Comparison of ENCODE assay signal across 12 cellular contexts in genomic region chr20:49687595-49688567, GRCh38. TPM values are rescaled to one million over a fixed set of nuclear protein-coding genes. Genes with fewer than 3 reads are reported as not detected.
DNase-seq lines count a peak whose midpoint lies in the region; ATAC-seq, FAIRE-seq and TF ChIP-seq lines count a peak whose summit lies in the region.
"Had no signal": no experiment of that assay in that cellular context is flagged by ENCODE, and none has a peak within 500 bp of the region (broad histone marks: within the 10 kb centered on the region; RNA-seq: fewer than 3 reads in every experiment).

No MANE protein-coding gene starts in this region.

- no peak for TF ChIP-seq POLR2A in K562 (conservative IDR thresholded peaks at IDR 0.05)

- peak; percentile 77 for FAIRE-seq in K562 (lab: Jason Lieb, UNC)
- FAIRE-seq: endothelial cell of umbilical vein had no signal

- no peaks in the 10 kb centered on the region for H3K9me3 Mint-ChIP-seq in activated T-helper 2 cell treated with anti-CD3 and anti-CD28 coated beads, Interferon-gamma antibody, Interleukin-2, Interleukin-4, amounts not matched to agents 10 μg/mL and 5 μg/mL and 100 μg/mL, durations not matched to agents 14 hours and 24 hours and 36 hours
- H3K9me3 Mint-ChIP-seq in T-cell: no peaks in the 10 kb centered on the region
- H3K9me3 Mint-ChIP-seq: activated naive CD8-positive, alpha-beta T cell treated with anti-CD3 and anti-CD28 coated beads for 36 hours had no signal

- no peaks in the 10 kb centered on the region for H3K9me3 ChIP-seq in A673 (ENCODE audit: low read depth, low read length, poor library complexity, severe bottlenecking)
- no peaks in the 10 kb centered on the region for H3K9me3 ChIP-seq in K562 (replicated peaks; ENCODE audit: control insufficient read depth, insufficient read depth, low read depth, low read length)
- H3K9me3 ChIP-seq in mesodermal cell (ENCODE audit: control insufficient read depth, low read length): no peaks in the 10 kb centered on the region

- H3K4me3 ChIP-seq in A673 (ENCODE audit: low read depth, low read length, poor library complexity, severe bottlenecking) (no peak overlapping the region), K562 (no peak overlapping the region), mesodermal cell (ENCODE audit: extremely low read depth, insufficient read depth, low read length, poor library complexity, severe bottlenecking) (no peak overlapping the region)

- H3K27ac Mint-ChIP-seq in activated T-helper 2 cell treated with anti-CD3 and anti-CD28 coated beads, Interferon-gamma antibody, Interleukin-2, Interleukin-4, amounts not matched to agents 10 μg/mL and 5 μg/mL and 100 μg/mL, durations not matched to agents 14 hours and 24 hours and 36 hours: no peak overlapping the region
- H3K27ac Mint-ChIP-seq in T-cell: no peak overlapping the region
- H3K27ac Mint-ChIP-seq: activated naive CD8-positive, alpha-beta T cell treated with anti-CD3 and anti-CD28 coated beads for 36 hours had no signal

- in situ Hi-C loops in K562 (cut with MboI): no loop called here

- CTCF ChIA-PET in A673 (lab: Charles Lee) (no interaction called here), K562 (lab: Yijun Ruan, JAX; ENCODE audit: low intra/inter-chr PET ratio) (interaction anchor here (0.7 kb wide), 1 partner anchor 845 kb away, joined by 3 read pairs; no protein-coding TSS in a partner anchor), T-cell (lab: Charles Lee) (no interaction called here)

- BruUV-seq in A673 (replicated peaks; lab: Mats Ljungman, UMichigan): no TSS peak
- BruUV-seq in K562 (replicated peaks; lab: Mats Ljungman, UMichigan): no TSS peak

- no peak for TF ChIP-seq CTCF in A673 (conservative IDR thresholded peaks at IDR 0.05; ENCODE audit: low read depth, low read length)
- no peak for TF ChIP-seq CTCF in K562 (IDR thresholded peaks at IDR 0.05 in 2 of 3, conservative IDR thresholded peaks at IDR 0.05 in 1 of 3; ENCODE audit: insufficient read depth in 2 of 3, low read depth in 1 of 3, low read length in 3 of 3)

- H3K4me2 ChIP-seq in K562 (ENCODE audit: insufficient read depth, low read length): peak overlapping the region; percentile 50; the same call in 1 of the 2 replicates

- H3K27me3 Mint-ChIP-seq in activated T-helper 2 cell treated with anti-CD3 and anti-CD28 coated beads, Interferon-gamma antibody, Interleukin-2, Interleukin-4, amounts not matched to agents 10 μg/mL and 5 μg/mL and 100 μg/mL, durations not matched to agents 14 hours and 24 hours and 36 hours (ENCODE audit: low read depth): no peaks in the 10 kb centered on the region
- H3K27me3 Mint-ChIP-seq in T-cell: no peaks in the 10 kb centered on the region
- H3K27me3 Mint-ChIP-seq: activated naive CD8-positive, alpha-beta T cell treated with anti-CD3 and anti-CD28 coated beads for 36 hours had no signal

- 21% methylated on average over 4 of the region's 4 CpGs for WGBS in K562 (ENCODE audit: insufficient coverage, low coverage, missing lambda C conversion rate)
- WGBS in mesodermal cell (ENCODE audit: insufficient coverage in 2 of 2), 2 experiments: 49 to 66% methylated on average over 3 of the region's 4 CpGs

- intact Hi-C loops in A673 (cut with micrococcal nuclease; ENCODE audit: unreplicated experiment) (no loop called here), K562 (cut with micrococcal nuclease) (no loop called here)
- intact Hi-C loops in activated T-helper 2 cell treated with anti-CD3 and anti-CD28 coated beads, Interferon-gamma antibody, Interleukin-2, Interleukin-4, amounts not matched to agents 10 μg/mL and 5 μg/mL and 100 μg/mL, durations not matched to agents 14 hours and 24 hours and 36 hours (cut with micrococcal nuclease): no loop called here

- no peak overlapping the region for H3K4me3 Mint-ChIP-seq in activated T-helper 2 cell treated with anti-CD3 and anti-CD28 coated beads, Interferon-gamma antibody, Interleukin-2, Interleukin-4, amounts not matched to agents 10 μg/mL and 5 μg/mL and 100 μg/mL, durations not matched to agents 14 hours and 24 hours and 36 hours (ENCODE audit: low read depth)
- no peak overlapping the region for H3K4me3 Mint-ChIP-seq in T-cell
- H3K4me3 Mint-ChIP-seq: activated naive CD8-positive, alpha-beta T cell treated with anti-CD3 and anti-CD28 coated beads for 36 hours had no signal

- H3K9me1 ChIP-seq in K562 (ENCODE audit: control insufficient read depth, insufficient read depth, low read length): no peaks in the 10 kb centered on the region

- peaks cover 96% of the 10 kb centered on the region for H3K79me2 ChIP-seq in K562 (ENCODE audit: control insufficient read depth, insufficient read depth, low read length)

- no peak overlapping the region for H2AFZ ChIP-seq in K562 (ENCODE audit: low read depth, low read length)

- ATAC-seq in HG03354 (IDR thresholded peaks at IDR 0.05; ENCODE audit: poor library complexity, severe bottlenecking, unreplicated experiment): peak; percentile 51
- ATAC-seq in K562: peak; percentile 74
- no peak for ATAC-seq in T-cell (replicated peaks in 1 of 4)
- no peak for ATAC-seq in HG02759 (IDR thresholded peaks at IDR 0.05; ENCODE audit: unreplicated experiment)

- peak overlapping the region in 1 of 2 experiments; percentile 15; a peak in 1 of 4 replicates for H3K9ac ChIP-seq in K562 (ENCODE audit: insufficient read depth in 1 of 2, low read depth in 2 of 2, low read length in 2 of 2)

- DNase-seq in A673 (ENCODE audit: low spot score): no peak
- peak; percentile 22 to 83 (median 42) for DNase-seq in K562 (ENCODE audit: extremely low read depth in 1 of 4, low spot score in 3 of 4)
- DNase-seq in activated T-helper 2 cell treated with anti-CD3 and anti-CD28 coated beads, Interferon-gamma antibody, Interleukin-2, Interleukin-4, amounts not matched to agents 10 μg/mL and 5 μg/mL and 100 μg/mL, durations not matched to agents 14 hours and 24 hours and 36 hours (ENCODE audit: low spot score): no peak
- DNase-seq in T-cell: no peak
- no peak for DNase-seq in stimulated activated CD4-positive, alpha-beta T cell treated with anti-CD3 and anti-CD28 coated beads, Interleukin-15, amount 100 ng/mL, for 24 hours
- DNase-seq: activated naive CD8-positive, alpha-beta T cell treated with anti-CD3 and anti-CD28 coated beads for 36 hours; NCI-H2171; stimulated activated CD4-positive, alpha-beta T cell treated with anti-CD3 and anti-CD28 coated beads, Interleukin-4, amount 100 ng/mL, for 24 hours had no signal

- H3K36me3 ChIP-seq in A673 (ENCODE audit: insufficient read depth, low read length, poor library complexity, severe bottlenecking) (no peaks in the 10 kb centered on the region), K562 (ENCODE audit: control insufficient read depth, insufficient read depth, low read length) (peaks cover 10% of the 10 kb centered on the region; the same call in 2 of the 3 replicates), mesodermal cell (ENCODE audit: control insufficient read depth, insufficient read depth, low read length) (peaks cover 7% of the 10 kb centered on the region)

- POLR2A ChIA-PET in A673 (lab: Charles Lee; ENCODE audit: low non-redundant PET) (interaction anchor here (0.6 kb wide), 1 partner anchor 9 kb away, joined by 3 read pairs; no protein-coding TSS in a partner anchor), K562 (lab: Yijun Ruan, JAX) (interaction anchor here (0.9 to 3.0 kb wide), 3 partner anchors 11 to 14 kb away, joined by 3 to 17 read pairs (median 4); no protein-coding TSS in a partner anchor), T-cell (lab: Charles Lee) (interaction anchor here (0.6 to 0.7 kb wide), 2 partner anchors 19 to 24 kb away, joined by 3 to 13 read pairs; no protein-coding TSS in a partner anchor)

- H3K4me1 ChIP-seq in A673 (ENCODE audit: insufficient read depth, low read length, poor library complexity, severe bottlenecking) (peaks cover 63% of the 10 kb centered on the region), K562 (replicated peaks in 1 of 2; ENCODE audit: control insufficient read depth in 2 of 2, insufficient read depth in 2 of 2, low read length in 2 of 2) (peaks cover 19 to 59% of the 10 kb centered on the region in 2 experiments), mesodermal cell (ENCODE audit: control insufficient read depth, insufficient read depth, low read length, poor library complexity, severe bottlenecking) (peaks cover 13% of the 10 kb centered on the region)

- TF ChIP-seq RAD21 in K562 (CRISPR knock-in tag; conservative IDR thresholded peaks at IDR 0.05 in 1 of 2, IDR thresholded peaks at IDR 0.05 in 1 of 2): no peak

- H3K27ac ChIP-seq in A673 (ENCODE audit: low read depth, low read length, poor library complexity, severe bottlenecking): peak overlapping the region; percentile 78
- H3K27ac ChIP-seq in K562 (ENCODE audit: extremely low read depth, low read depth, low read length): peak overlapping the region; percentile 29; the same call in 1 of the 3 replicates
- H3K27ac ChIP-seq in mesodermal cell (ENCODE audit: low read depth, low read length, severe bottlenecking): peak overlapping the region; percentile 67

- no peak; the same call in 1 of the 2 replicates for TF ChIP-seq EP300 in K562 (IDR thresholded peaks at IDR 0.05; ENCODE audit: low read length)

- peaks cover 39% of the 10 kb centered on the region for H3K4me1 Mint-ChIP-seq in activated T-helper 2 cell treated with anti-CD3 and anti-CD28 coated beads, Interferon-gamma antibody, Interleukin-2, Interleukin-4, amounts not matched to agents 10 μg/mL and 5 μg/mL and 100 μg/mL, durations not matched to agents 14 hours and 24 hours and 36 hours (ENCODE audit: low read depth)
- H3K4me1 Mint-ChIP-seq in T-cell: peaks cover 13 to 46% (median 22%) of the 10 kb centered on the region in 3 donors

- H3K27me3 ChIP-seq in A673 (replicated peaks; ENCODE audit: insufficient read depth, low read depth, low read length, poor library complexity) (no peaks in the 10 kb centered on the region), K562 (ENCODE audit: control insufficient read depth in 2 of 2, insufficient read depth in 2 of 2, low read length in 2 of 2) (no peaks in the 10 kb centered on the region)

- peaks cover 10% of the 10 kb centered on the region for H3K36me3 Mint-ChIP-seq in activated T-helper 2 cell treated with anti-CD3 and anti-CD28 coated beads, Interferon-gamma antibody, Interleukin-2, Interleukin-4, amounts not matched to agents 10 μg/mL and 5 μg/mL and 100 μg/mL, durations not matched to agents 14 hours and 24 hours and 36 hours (ENCODE audit: low read depth)
- peaks cover 4% of the 10 kb centered on the region for H3K36me3 Mint-ChIP-seq in T-cell

- no peaks in the 10 kb centered on the region for H4K20me1 ChIP-seq in K562 (replicated peaks; ENCODE audit: control insufficient read depth, insufficient read depth, low read length)

RNA-seq across cellular contexts. Expression of gene B4GALT5, which starts 25.8 kb away (rescaled TPM):
- total RNA-seq in A673 (2021) (60.7 and 78.0 TPM in 2 replicates), K562 (2014; rRNA removed) (8.5 and 9.6 TPM in 2 replicates), K562 (2014; rRNA removed; fragmentation: Illumina TruSeq; extraction: Trizol) (23.4 and 24.2 TPM in 2 replicates), K562 (2015; rRNA removed; fragmentation: Illumina TruSeq; extraction: Trizol) (24.1 and 25.4 TPM in 2 replicates), K562 (2021) (23.7 and 25.7 TPM in 2 replicates), T-cell (10 to 100 TPM in 2 of 5 donors, 1 to 10 TPM in 3; 4.6 to 11.9 (median 9.2) TPM)
- 25.2 and 26.6 TPM in 2 replicates for total RNA-seq in K562 (2011; cell fraction: chromatin; rRNA removed; ENCODE audit: low replicate concordance)
- total RNA-seq in K562 (2011; cell fraction: nucleolus; rRNA removed): 24.6 and 27.5 TPM in 2 replicates
- total RNA-seq in K562 (2011; cell fraction: nucleoplasm; rRNA removed): 39.2 and 61.3 TPM in 2 replicates
- polyA plus RNA-seq in K562 (2011; rRNA removed) (22.2 and 32.4 TPM in 2 replicates), K562 (2014; fragmentation: Illumina TruSeq; extraction: Trizol) (30.9 and 32.6 TPM in 2 replicates), K562 (2014; fragmentation: Nextera tagmentation; extraction: Ambion mirVana) (10 to 100 TPM; 12.2 to 17.5 TPM), K562 (2014; rRNA removed) (16.4 and 20.0 TPM in 2 replicates)
- polyA plus RNA-seq in K562 (2011; cell fraction: cytosol; rRNA removed): 23.3 and 23.6 TPM in 2 replicates
- 12.0 and 14.7 TPM in 2 replicates for polyA plus RNA-seq in K562 (2011; cell fraction: nucleus; rRNA removed)
- 10.9 and 18.2 TPM in 2 replicates for polyA plus RNA-seq in K562 (2012)
- 31.7 and 44.1 TPM in 2 replicates for polyA minus RNA-seq in K562 (2011; rRNA and poly(A)+ RNA removed)
- 17.4 and 24.1 TPM in 2 replicates for polyA minus RNA-seq in K562 (2011; cell fraction: cytosol; rRNA and poly(A)+ RNA removed)
- polyA minus RNA-seq in K562 (2011; cell fraction: nucleus; rRNA and poly(A)+ RNA removed): 5.0 and 6.2 TPM in 2 replicates
- polyA plus RNA-seq in mesodermal cell (2013, experiment 1 of 2): 30.3 TPM
- polyA plus RNA-seq in mesodermal cell (2013, experiment 2 of 2): 25.8 TPM
- total RNA-seq in activated T-helper 2 cell treated with anti-CD3 and anti-CD28 coated beads, Interferon-gamma antibody, Interleukin-2, Interleukin-4, amounts not matched to agents 10 μg/mL and 5 μg/mL and 100 μg/mL, durations not matched to agents 14 hours and 24 hours and 36 hours: 39.4 TPM in 2 replicates

Comparison
In these comparisons a context has a peak if more than half of its experiments do, and no peak if none do; other contexts are left out.
1. DNase-seq: peak in K562 (4 of 4); none in A673 (single experiment), activated T-helper 2 cell treated with anti-CD3 and anti-CD28 coated beads, Interferon-gamma antibody, Interleukin-2, Interleukin-4, amounts not matched to agents 10 μg/mL and 5 μg/mL and 100 μg/mL, durations not matched to agents 14 hours and 24 hours and 36 hours (single experiment), T-cell (0 of 34) and stimulated activated CD4-positive, alpha-beta T cell treated with anti-CD3 and anti-CD28 coated beads, Interleukin-15, amount 100 ng/mL, for 24 hours (single experiment).
2. ATAC-seq: peak in HG03354 (single experiment) and K562 (single experiment); none in T-cell (0 of 4) and HG02759 (single experiment).
3. Peak in every context shown above with its lines, with median percentiles within 50 percentile points of each other: H3K27ac ChIP-seq.